ENCODE assay signal across 11 cellular contexts in genomic region chr15:67039349-67040075, GRCh38. TPM values are rescaled to one million over a fixed set of nuclear protein-coding genes. Genes with fewer than 3 reads are reported as not detected.
A peak's percentile ranks its signal among the peaks of the same experiment; 100 is the strongest.
DNase-seq lines count a peak whose midpoint lies in the region; ATAC-seq, FAIRE-seq and TF ChIP-seq lines count a peak whose summit lies in the region.
"Had no signal": no experiment of that assay in that cellular context is flagged by ENCODE, and none has a peak within 500 bp of the region (broad histone marks: within the 10 kb centered on the region; RNA-seq: fewer than 3 reads in every experiment).

No MANE protein-coding gene starts in this region.

- DNase-seq in CD4-positive, alpha-beta T cell: no peak
- peak; percentile 45 for DNase-seq in activated naive CD8-positive, alpha-beta T cell treated with anti-CD3 and anti-CD28 coated beads, Interleukin-2, amount 10 ng/mL, durations not matched to agents 7 days and 5 days
- DNase-seq in H54 (ENCODE audit: insufficient read length, low spot score): no peak
- DNase-seq in DMS53 treated with DMSO at 0.1 percent for 48 hours (lab: John Stamatoyannopoulos, UW; ENCODE audit: unreplicated experiment): no peak
- DNase-seq in ascending aorta (ENCODE audit: low spot score in 2 of 2): no peak
- DNase-seq: cortex of kidney, NCI-H526 treated with DMSO at 0.1 percent for 48 hours had no signal

- WGBS in mesodermal cell (ENCODE audit: insufficient coverage in 2 of 2), 2 experiments: 21 to 46% methylated on average over 6 to 7 of the region's 11 CpGs

- no peak for TF ChIP-seq POLR2A in H54 (IDR thresholded peaks at IDR 0.05; ENCODE audit: low read depth, low read length)

- no peak overlapping the region for H3K27ac ChIP-seq in CD4-positive, alpha-beta T cell (ENCODE audit: low read depth, low read length)
- H3K27ac ChIP-seq in HUES48 (ENCODE audit: low read depth, low read length): peak overlapping the region; percentile 44
- peak overlapping the region; percentile 50 for H3K27ac ChIP-seq in mesodermal cell (ENCODE audit: low read depth, low read length, severe bottlenecking)
- H3K27ac ChIP-seq in ascending aorta: no peak overlapping the region
- H3K27ac ChIP-seq: thoracic aorta had no signal

- H3K4me3 ChIP-seq in HUES48 (ENCODE audit: low read depth, low read length) (no peak overlapping the region), mesodermal cell (ENCODE audit: extremely low read depth, insufficient read depth, low read length, poor library complexity, severe bottlenecking) (no peak overlapping the region), ascending aorta (no peak overlapping the region)
- H3K4me3 ChIP-seq: thoracic aorta had no signal

- intact Hi-C loops in CD4-positive, alpha-beta T cell (cut with DNase I, micrococcal nuclease): no loop called here
- intact Hi-C loops in ascending aorta (cut with DNase I): loop anchor here (10.0 kb wide), 1 partner anchor 335 kb away; the partner anchor contains the start of gene SMAD6

- H3K27me3 ChIP-seq in CD4-positive, alpha-beta T cell (ENCODE audit: control insufficient read depth, insufficient read depth, low read length): no peaks in the 10 kb centered on the region
- H3K27me3 ChIP-seq in HUES48 (ENCODE audit: control insufficient read depth, insufficient read depth, low read length): peaks cover 6% of the 10 kb centered on the region
- no peaks in the 10 kb centered on the region for H3K27me3 ChIP-seq in ascending aorta

- H3K9ac ChIP-seq in HUES48 (ENCODE audit: low read depth, low read length): no peak overlapping the region

- no peaks in the 10 kb centered on the region for H3K36me3 Mint-ChIP-seq in CD4-positive, alpha-beta T cell (ENCODE audit: low read depth)
- no peaks in the 10 kb centered on the region for H3K36me3 Mint-ChIP-seq in activated naive CD8-positive, alpha-beta T cell treated with anti-CD3 and anti-CD28 coated beads, Interleukin-2, amount 10 ng/mL, durations not matched to agents 7 days and 5 days

- no peak for FAIRE-seq in H54 (lab: Jason Lieb, UNC)

- H3K27me3 Mint-ChIP-seq in CD4-positive, alpha-beta T cell: no peaks in the 10 kb centered on the region
- peaks cover 10% of the 10 kb centered on the region for H3K27me3 Mint-ChIP-seq in activated naive CD8-positive, alpha-beta T cell treated with anti-CD3 and anti-CD28 coated beads, Interleukin-2, amount 10 ng/mL, durations not matched to agents 7 days and 5 days

- no peak for TF ChIP-seq CTCF in CD4-positive, alpha-beta T cell (IDR thresholded peaks at IDR 0.05)
- TF ChIP-seq CTCF in ascending aorta (IDR thresholded peaks at IDR 0.05): no peak

- peaks cover 26% of the 10 kb centered on the region for H3K4me1 Mint-ChIP-seq in CD4-positive, alpha-beta T cell (ENCODE audit: low read depth)
- H3K4me1 Mint-ChIP-seq in activated naive CD8-positive, alpha-beta T cell treated with anti-CD3 and anti-CD28 coated beads, Interleukin-2, amount 10 ng/mL, durations not matched to agents 7 days and 5 days: peaks cover 39% of the 10 kb centered on the region

- ATAC-seq in CD4-positive, alpha-beta T cell (ENCODE audit: poor library complexity): no peak
- no peak for ATAC-seq in activated naive CD8-positive, alpha-beta T cell treated with anti-CD3 and anti-CD28 coated beads, Interleukin-2, amount 10 ng/mL, durations not matched to agents 7 days and 5 days (ENCODE audit: low read depth)
- ATAC-seq in HG03108 (IDR thresholded peaks at IDR 0.05; ENCODE audit: unreplicated experiment): no peak

- peak overlapping the region; percentile 5 for H3K27ac Mint-ChIP-seq in CD4-positive, alpha-beta T cell
- H3K27ac Mint-ChIP-seq in activated naive CD8-positive, alpha-beta T cell treated with anti-CD3 and anti-CD28 coated beads, Interleukin-2, amount 10 ng/mL, durations not matched to agents 7 days and 5 days: peak overlapping the region; percentile 39

- CTCF ChIA-PET in CD4-positive, alpha-beta T cell (lab: Charles Lee): no interaction called here

- no peaks in the 10 kb centered on the region for H3K9me3 Mint-ChIP-seq in CD4-positive, alpha-beta T cell
- H3K9me3 Mint-ChIP-seq in activated naive CD8-positive, alpha-beta T cell treated with anti-CD3 and anti-CD28 coated beads, Interleukin-2, amount 10 ng/mL, durations not matched to agents 7 days and 5 days: no peaks in the 10 kb centered on the region

- POLR2A ChIA-PET in CD4-positive, alpha-beta T cell (lab: Charles Lee): interaction anchor here (1.2 to 2.5 kb wide), 3 partner anchors 27 to 95 kb away, joined by 3 to 9 read pairs (median 4); partner anchors contain the start of gene SMAD3
- POLR2A ChIA-PET in activated naive CD8-positive, alpha-beta T cell treated with anti-CD3 and anti-CD28 coated beads, Interleukin-2, amount 10 ng/mL, durations not matched to agents 7 days and 5 days (lab: Charles Lee): no interaction called here

- no peaks in the 10 kb centered on the region for H3K9me3 ChIP-seq in CD4-positive, alpha-beta T cell (ENCODE audit: control insufficient read depth, low read length)
- H3K9me3 ChIP-seq in HUES48 (ENCODE audit: control insufficient read depth, insufficient read depth, low read length) (no peaks in the 10 kb centered on the region), mesodermal cell (ENCODE audit: control insufficient read depth, low read length) (no peaks in the 10 kb centered on the region), ascending aorta (no peaks in the 10 kb centered on the region)
- H3K9me3 ChIP-seq: thoracic aorta had no signal

- H3K4me1 ChIP-seq in HUES48 (ENCODE audit: control insufficient read depth, insufficient read depth, low read length) (peaks cover 33% of the 10 kb centered on the region), mesodermal cell (ENCODE audit: control insufficient read depth, insufficient read depth, low read length, poor library complexity, severe bottlenecking) (peaks cover 48% of the 10 kb centered on the region), ascending aorta (peaks cover 0 to 15% of the 10 kb centered on the region in 2 donors)

- H3K36me3 ChIP-seq in HUES48 (ENCODE audit: control insufficient read depth, insufficient read depth, low read length): no peaks in the 10 kb centered on the region
- no peaks in the 10 kb centered on the region for H3K36me3 ChIP-seq in mesodermal cell (ENCODE audit: control insufficient read depth, insufficient read depth, low read length)
- H3K36me3 ChIP-seq in ascending aorta: no peaks in the 10 kb centered on the region
- H3K36me3 ChIP-seq: thoracic aorta had no signal

- peak overlapping the region; percentile 40 for H3K4me3 Mint-ChIP-seq in CD4-positive, alpha-beta T cell
- peak overlapping the region; percentile 62 for H3K4me3 Mint-ChIP-seq in activated naive CD8-positive, alpha-beta T cell treated with anti-CD3 and anti-CD28 coated beads, Interleukin-2, amount 10 ng/mL, durations not matched to agents 7 days and 5 days

RNA-seq across cellular contexts. Expression of gene SMAD3, which starts 25.9 kb away (rescaled TPM):
- 10 to 100 TPM; 30.0 to 31.0 TPM for total RNA-seq in CD4-positive, alpha-beta T cell
- 10 to 100 TPM; 74.1 to 75.9 TPM for total RNA-seq in activated naive CD8-positive, alpha-beta T cell treated with anti-CD3 and anti-CD28 coated beads, Interleukin-2, amount 10 ng/mL, durations not matched to agents 7 days and 5 days
- 38.8 TPM for polyA plus RNA-seq in mesodermal cell (2013, experiment 1 of 2)
- polyA plus RNA-seq in mesodermal cell (2013, experiment 2 of 2): 36.1 TPM
- total RNA-seq in ascending aorta: 89.3 TPM

Comparison
In these comparisons a context has a peak if more than half of its experiments do, and no peak if none do; other contexts are left out.
1. H3K27ac ChIP-seq: peak in HUES48 (single experiment) and mesodermal cell (single experiment); none in CD4-positive, alpha-beta T cell (single experiment) and ascending aorta (0 of 2).